In genomic region chr14:91087470-91087869, GRCh38 we compare ENCODE assay signal across 8 cellular contexts. TPM values are rescaled to one million over a fixed set of nuclear protein-coding genes. Genes with fewer than 3 reads are reported as not detected.
DNase-seq lines count a peak whose midpoint lies in the region; ATAC-seq, FAIRE-seq and TF ChIP-seq lines count a peak whose summit lies in the region.
"Not testable (repeated sequence)": the region's sequence is repeated elsewhere in the genome, so short reads cannot be mapped to it uniquely, and the experiment has no call there.

No MANE protein-coding gene starts in this region.

- not testable (repeated sequence) for TF ChIP-seq CTCF in MCF 10A (IDR thresholded peaks at IDR 0.05; ENCODE audit: unreplicated experiment); keratinocyte (optimal IDR thresholded peaks at IDR 0.05 in 1 of 3, IDR thresholded peaks at IDR 0.05 in 1 of 3, conservative IDR thresholded peaks at IDR 0.05 in 1 of 3; ENCODE audit: extremely low read depth in 1 of 3, insufficient read depth in 2 of 3, low read length in 3 of 3); mesothelial cell of epicardium (IDR thresholded peaks at IDR 0.05; ENCODE audit: unreplicated experiment); pancreas (IDR thresholded peaks at IDR 0.05); transverse colon (IDR thresholded peaks at IDR 0.05)

- not testable (repeated sequence) for ATAC-seq in CD4-positive, CD25-positive, alpha-beta regulatory T cell (ENCODE audit: low read depth in 2 of 2)
- ATAC-seq in pancreas: peak; percentile 14 to 48 (median 35)

- not testable (repeated sequence) for H3K9me1 ChIP-seq in keratinocyte (ENCODE audit: control insufficient read depth, extremely low read depth, insufficient read depth, low read length)

- not testable (repeated sequence) for BruUV-seq in MCF 10A (replicated peaks; lab: Mats Ljungman, UMichigan)

- CTCF ChIA-PET in MCF 10A (lab: Yijun Ruan, JAX): interaction anchor here (0.6 to 1.3 kb wide), 3 partner anchors 8 to 1611 kb away, joined by 3 to 5 read pairs (median 4); no protein-coding TSS in a partner anchor

- not testable (repeated sequence) for H3K4me1 ChIP-seq in CD4-positive, CD25-positive, alpha-beta regulatory T cell (ENCODE audit: control insufficient read depth, insufficient read depth, low read length, poor library complexity, severe bottlenecking); esophagus (ENCODE audit: control insufficient read depth in 2 of 2, insufficient read depth in 2 of 2, low read length in 1 of 2); pancreas
- H3K4me1 ChIP-seq in keratinocyte (ENCODE audit: control insufficient read depth, extremely low read depth, insufficient read depth, low read length) (peaks cover 12% of the 10 kb centered on the region), transverse colon (peaks cover 12 to 50% (median 37%) of the 10 kb centered on the region in 4 donors)

- not testable (repeated sequence) for H3K36me3 Mint-ChIP-seq in CD4-positive, CD25-positive, alpha-beta regulatory T cell; T-helper 1 cell treated with Interleukin-12 subunit alpha and Interleukin-12 subunit beta and Interleukin-4 antibody, amounts not matched to agents 30 μg/mL and 1 μg/mL, for 36 hours (ENCODE audit: low read depth); MCF 10A (ENCODE audit: insufficient read depth, unreplicated experiment); mesothelial cell of epicardium

- H3K4me3 ChIP-seq in CD4-positive, CD25-positive, alpha-beta regulatory T cell (ENCODE audit: low read depth, low read length); esophagus (ENCODE audit: low read depth in 1 of 2, low read length in 2 of 2); pancreas; transverse colon: not testable (repeated sequence)
- peak overlapping the region in 1 of 3 experiments; percentile 26 for H3K4me3 ChIP-seq in keratinocyte (ENCODE audit: control insufficient read depth in 2 of 3, extremely low read depth in 1 of 3, insufficient read depth in 2 of 3, low read depth in 1 of 3, low read length in 3 of 3)

- not testable (repeated sequence) for H3K27ac ChIP-seq in CD4-positive, CD25-positive, alpha-beta regulatory T cell (ENCODE audit: insufficient read depth, low read length, poor library complexity, severe bottlenecking)
- H3K27ac ChIP-seq in esophagus (ENCODE audit: low read depth in 2 of 2, low read length in 1 of 2): peak overlapping the region; percentile 54 to 65
- peak overlapping the region; percentile 45 for H3K27ac ChIP-seq in keratinocyte (ENCODE audit: control insufficient read depth, insufficient read depth, low read length)
- H3K27ac ChIP-seq in pancreas: peak overlapping the region in 3 of 4 donors; percentile 24 to 51 (median 36)
- H3K27ac ChIP-seq in transverse colon: peak overlapping the region; percentile 83 to 86 (median 84)

- not testable (repeated sequence) for H3K9ac ChIP-seq in keratinocyte (ENCODE audit: control insufficient read depth, extremely low read depth, insufficient read depth, low read length)

- not testable (repeated sequence) for TF ChIP-seq POLR2A in transverse colon (IDR thresholded peaks at IDR 0.05)

- not testable (repeated sequence) for H3K36me3 ChIP-seq in CD4-positive, CD25-positive, alpha-beta regulatory T cell (ENCODE audit: control insufficient read depth, insufficient read depth, low read length); esophagus (ENCODE audit: control insufficient read depth in 2 of 2, insufficient read depth in 2 of 2, low read length in 1 of 2); keratinocyte (ENCODE audit: control insufficient read depth in 2 of 2, extremely low read depth in 1 of 2, insufficient read depth in 2 of 2, low read length in 2 of 2); pancreas; transverse colon

- in situ Hi-C loops in transverse colon (cut with MboI; ENCODE audit: low pct_ligation_motif_present in 1 of 4, low pct_unique_long_range_greater_than_20kb in 1 of 4, low sequenced_read_pairs in 3 of 4): not testable (repeated sequence)

- dilution Hi-C loops in keratinocyte (cut with MboI; ENCODE audit: extremely low pct_ligation_motif_present, low sequenced_read_pairs): not testable (repeated sequence)

- H3K4me2 ChIP-seq in keratinocyte (ENCODE audit: control insufficient read depth, extremely low read depth, insufficient read depth, low read depth, low read length): peak overlapping the region; percentile 65

- peak overlapping the region; percentile 73 for H2AFZ ChIP-seq in keratinocyte (ENCODE audit: control insufficient read depth, low read length)

- not testable (repeated sequence) for H3K27me3 ChIP-seq in CD4-positive, CD25-positive, alpha-beta regulatory T cell (ENCODE audit: control insufficient read depth, insufficient read depth, low read length); esophagus (ENCODE audit: control insufficient read depth in 1 of 2, insufficient read depth in 2 of 2, low read length in 2 of 2); keratinocyte (ENCODE audit: control insufficient read depth, extremely low read depth, insufficient read depth, low read length); pancreas; transverse colon

- not testable (repeated sequence) for H3K79me2 ChIP-seq in keratinocyte (ENCODE audit: control insufficient read depth, insufficient read depth, low read length)

- H3K27me3 Mint-ChIP-seq in CD4-positive, CD25-positive, alpha-beta regulatory T cell: peaks cover 15% of the 10 kb centered on the region
- H3K27me3 Mint-ChIP-seq in T-helper 1 cell treated with Interleukin-12 subunit alpha and Interleukin-12 subunit beta and Interleukin-4 antibody, amounts not matched to agents 30 μg/mL and 1 μg/mL, for 36 hours (ENCODE audit: low read depth); MCF 10A (ENCODE audit: insufficient read depth, unreplicated experiment); mesothelial cell of epicardium (ENCODE audit: low read depth): not testable (repeated sequence)

- not testable (repeated sequence) for TF ChIP-seq EP300 in transverse colon (IDR thresholded peaks at IDR 0.05; ENCODE audit: low read depth)

- H4K20me1 ChIP-seq in keratinocyte (ENCODE audit: control insufficient read depth, extremely low read depth, insufficient read depth, low read length): not testable (repeated sequence)

- FAIRE-seq in keratinocyte (lab: Jason Lieb, UNC): peak; percentile 93
- peak; percentile 56 for FAIRE-seq in pancreas (lab: Jason Lieb, UNC)

- not testable (repeated sequence) for H3K9me3 Mint-ChIP-seq in CD4-positive, CD25-positive, alpha-beta regulatory T cell; T-helper 1 cell treated with Interleukin-12 subunit alpha and Interleukin-12 subunit beta and Interleukin-4 antibody, amounts not matched to agents 30 μg/mL and 1 μg/mL, for 36 hours; MCF 10A (ENCODE audit: unreplicated experiment); mesothelial cell of epicardium

- POLR2A ChIA-PET in MCF 10A (lab: Yijun Ruan, JAX): interaction anchor here (1.0 to 4.0 kb wide), 6 partner anchors 9 to 40 kb away, joined by 3 to 23 read pairs (median 4); partner anchors contain the start of genes DGLUCY and RPS6KA5

- peaks cover 5 to 17% (median 11%) of the 10 kb centered on the region in 4 donors for H3K4me1 Mint-ChIP-seq in CD4-positive, CD25-positive, alpha-beta regulatory T cell
- H3K4me1 Mint-ChIP-seq in T-helper 1 cell treated with Interleukin-12 subunit alpha and Interleukin-12 subunit beta and Interleukin-4 antibody, amounts not matched to agents 30 μg/mL and 1 μg/mL, for 36 hours (ENCODE audit: low read depth): peaks cover 11% of the 10 kb centered on the region
- peaks cover 10% of the 10 kb centered on the region for H3K4me1 Mint-ChIP-seq in MCF 10A (ENCODE audit: insufficient read depth, unreplicated experiment)
- not testable (repeated sequence) for H3K4me1 Mint-ChIP-seq in mesothelial cell of epicardium

- intact Hi-C loops in MCF 10A (cut with micrococcal nuclease); pancreas (cut with DNase I); transverse colon (cut with DNase I; ENCODE audit: low total_unique reads): not testable (repeated sequence)

- not testable (repeated sequence) for H3K4me3 Mint-ChIP-seq in CD4-positive, CD25-positive, alpha-beta regulatory T cell; T-helper 1 cell treated with Interleukin-12 subunit alpha and Interleukin-12 subunit beta and Interleukin-4 antibody, amounts not matched to agents 30 μg/mL and 1 μg/mL, for 36 hours; MCF 10A (ENCODE audit: unreplicated experiment); mesothelial cell of epicardium

- H3K9me3 ChIP-seq in CD4-positive, CD25-positive, alpha-beta regulatory T cell (ENCODE audit: control insufficient read depth in 2 of 2, low read length in 2 of 2); esophagus (ENCODE audit: control insufficient read depth in 2 of 2, insufficient read depth in 1 of 2, low read depth in 1 of 2, low read length in 1 of 2); keratinocyte (ENCODE audit: control insufficient read depth, low read depth, low read length); pancreas; transverse colon: not testable (repeated sequence)

- DNase-seq in CD4-positive, CD25-positive, alpha-beta regulatory T cell; keratinocyte (ENCODE audit: low read depth, low spot score); mesothelial cell of epicardium (ENCODE audit: low spot score in 2 of 2, unreplicated experiment in 2 of 2): not testable (repeated sequence)
- peak; percentile 23 for DNase-seq in MCF 10A (ENCODE audit: unreplicated experiment)
- peak in 2 of 6 donors; percentile 21 to 33 for DNase-seq in pancreas
- peak; percentile 56 for DNase-seq in transverse colon

- WGBS in esophagus, 2 donors: 45% methylated on average over 5 of the region's 5 CpGs
- 46 to 50% methylated on average over 5 of the region's 5 CpGs for WGBS in pancreas, 2 donors
- 51% methylated on average over 5 of the region's 5 CpGs; no CpG with 5 or more reads in 1 of the 2 donors for WGBS in transverse colon (ENCODE audit: low coverage in 1 of 2), 2 donors

- H3K27ac Mint-ChIP-seq in CD4-positive, CD25-positive, alpha-beta regulatory T cell: peak overlapping the region in 2 of 3 donors; percentile 1 to 2
- H3K27ac Mint-ChIP-seq in T-helper 1 cell treated with Interleukin-12 subunit alpha and Interleukin-12 subunit beta and Interleukin-4 antibody, amounts not matched to agents 30 μg/mL and 1 μg/mL, for 36 hours: peak overlapping the region; percentile 4
- H3K27ac Mint-ChIP-seq in MCF 10A (ENCODE audit: low read depth, unreplicated experiment): peak overlapping the region; percentile 71
- H3K27ac Mint-ChIP-seq in mesothelial cell of epicardium: peak overlapping the region; percentile 10

RNA-seq across cellular contexts. Expression of gene DGLUCY, which starts 26.4 kb away (rescaled TPM):
- 120 TPM for total RNA-seq in CD4-positive, CD25-positive, alpha-beta regulatory T cell
- 10 to 100 TPM; 45.2 to 62.7 (median 56.9) TPM for polyA plus RNA-seq in CD4-positive, CD25-positive, alpha-beta regulatory T cell
- total RNA-seq in MCF 10A (2022): 11.3 and 11.7 TPM in 2 replicates
- 10 to 100 TPM; 18.0 to 26.1 TPM for polyA plus RNA-seq in esophagus
- 13.7 to 33.1 TPM (median 19.4 TPM) in 3 replicates for polyA plus RNA-seq in keratinocyte
- polyA plus RNA-seq in keratinocyte (2011; ENCODE audit: low read depth): 4.7 TPM
- polyA plus RNA-seq in keratinocyte (2011; cell fraction: cytosol; rRNA removed): 11.7 and 12.0 TPM in 2 replicates
- 32.9 and 39.7 TPM in 2 replicates for polyA plus RNA-seq in keratinocyte (2011; cell fraction: nucleus; rRNA removed)
- 5.8 and 22.4 TPM in 2 replicates for polyA plus RNA-seq in keratinocyte (2012; ENCODE audit: low replicate concordance)
- polyA minus RNA-seq in keratinocyte: 15.9 to 44.8 TPM (median 24.6 TPM) in 3 replicates
- polyA minus RNA-seq in keratinocyte (2011; cell fraction: cytosol; rRNA and poly(A)+ RNA removed): 19.0 TPM
- polyA minus RNA-seq in keratinocyte (2011; cell fraction: nucleus; rRNA and poly(A)+ RNA removed): 23.3 and 28.5 TPM in 2 replicates
- 59.2 to 64.1 TPM (median 62.8 TPM) in 3 replicates for total RNA-seq in mesothelial cell of epicardium
- total RNA-seq in pancreas: 10 to 100 TPM; 11.9 to 43.4 (median 21.4) TPM
- 10 to 100 TPM; 24.9 to 31.9 TPM for polyA plus RNA-seq in pancreas
- 100 to 1,000 TPM in 2 of 4 donors, 10 to 100 TPM in 2; 62.1 to 229 (median 102) TPM for total RNA-seq in transverse colon

RNA-seq across cellular contexts. Expression of gene RPS6KA5, which starts 27.0 kb away (rescaled TPM):
- 38.2 TPM for total RNA-seq in CD4-positive, CD25-positive, alpha-beta regulatory T cell
- 10 to 100 TPM; 20.9 to 29.1 (median 24.6) TPM for polyA plus RNA-seq in CD4-positive, CD25-positive, alpha-beta regulatory T cell
- 1.3 and 2.2 TPM in 2 replicates for total RNA-seq in MCF 10A (2022)
- 1 to 10 TPM in 1 of 2 donors, under 1 TPM in 1; 0.83 to 2.3 TPM for polyA plus RNA-seq in esophagus
- 1.4 to 2.9 TPM (median 2.6 TPM) in 3 replicates for polyA plus RNA-seq in keratinocyte
- polyA plus RNA-seq in keratinocyte (2011; ENCODE audit: low read depth): 9.8 TPM
- 1.0 and 1.5 TPM in 2 replicates for polyA plus RNA-seq in keratinocyte (2011; cell fraction: cytosol; rRNA removed)
- polyA plus RNA-seq in keratinocyte (2011; cell fraction: nucleus; rRNA removed): 2.4 and 2.5 TPM in 2 replicates
- 1.7 and 4.0 TPM in 2 replicates for polyA plus RNA-seq in keratinocyte (2012; ENCODE audit: low replicate concordance)
- polyA minus RNA-seq in keratinocyte: 0.62 to 3.0 TPM (median 1.5 TPM) in 3 replicates
- polyA minus RNA-seq in keratinocyte (2011; cell fraction: cytosol; rRNA and poly(A)+ RNA removed): 1.9 TPM
- polyA minus RNA-seq in keratinocyte (2011; cell fraction: nucleus; rRNA and poly(A)+ RNA removed): 2.0 and 6.7 TPM in 2 replicates
- 11.0 to 12.8 TPM (median 11.8 TPM) in 3 replicates for total RNA-seq in mesothelial cell of epicardium
- 1 to 10 TPM; 2.5 to 3.5 (median 3.2) TPM for total RNA-seq in pancreas
- polyA plus RNA-seq in pancreas: 1 to 10 TPM in 1 of 2 donors, under 1 TPM in 1; 0.95 to 1.1 TPM
- total RNA-seq in transverse colon: 10 to 100 TPM in 3 of 4 donors, 1 to 10 TPM in 1; 7.5 to 32.8 (median 28.0) TPM

Comparison
In these comparisons a context has a peak if more than half of its experiments do, and no peak if none do; other contexts are left out.
1. H3K27ac Mint-ChIP-seq: peak in every context shown above with its lines; median percentile 71 in MCF 10A; 10 in mesothelial cell of epicardium; 4 in T-helper 1 cell treated with Interleukin-12 subunit alpha and Interleukin-12 subunit beta and Interleukin-4 antibody, amounts not matched to agents 30 μg/mL and 1 μg/mL, for 36 hours; 2 in CD4-positive, CD25-positive, alpha-beta regulatory T cell.